ENCODE assay signal across 37 cellular contexts in genomic region chrX:11722304-11722703, GRCh38. TPM values are rescaled to one million over a fixed set of nuclear protein-coding genes. Genes with fewer than 3 reads are reported as not detected.
"Had no signal": no experiment of that assay in that cellular context is flagged by ENCODE, and none has a peak within 500 bp of the region (broad histone marks: within the 10 kb centered on the region; RNA-seq: fewer than 3 reads in every experiment).

No MANE protein-coding gene starts in this region.

- H3K4me3 Mint-ChIP-seq: activated B cell treated with CpG ODN at 0.5 μM for 24 hours; activated CD4-positive, alpha-beta memory T cell treated with anti-CD3 and anti-CD28 coated beads, Interleukin-2, amount 10 ng/mL, durations not matched to agents 7 days and 5 days; activated CD4-positive, alpha-beta T cell treated with anti-CD3 and anti-CD28 coated beads, Interleukin-2, amount 10 ng/mL, durations not matched to agents 24 days and 14 days; activated CD8-positive, alpha-beta memory T cell treated with anti-CD3 and anti-CD28 coated beads, Interleukin-2, amount 10 ng/mL, durations not matched to agents 7 days and 5 days; activated CD8-positive, alpha-beta T cell treated with anti-CD3 and anti-CD28 coated beads, Interleukin-2, amount 10 ng/mL, durations not matched to agents 7 days and 5 days; activated naive CD4-positive, alpha-beta T cell treated with anti-CD3 and anti-CD28 coated beads, Interleukin-2, amount 10 ng/mL, durations not matched to agents 7 days and 5 days; activated naive CD4-positive, alpha-beta T cell treated with anti-CD3 and anti-CD28 coated beads, Interleukin-2, amount 50 U/mL, for 24 hours; activated naive CD8-positive, alpha-beta T cell; activated naive CD8-positive, alpha-beta T cell treated with anti-CD3 and anti-CD28 coated beads, Interleukin-2, amount 10 ng/mL, durations not matched to agents 7 days and 5 days; activated naive CD8-positive, alpha-beta T cell treated with anti-CD3 and anti-CD28 coated beads, Interleukin-2, amount 50 U/mL, for 24 hours; activated T-cell treated with anti-CD3 and anti-CD28 coated beads, Interleukin-2, amount 50 U/mL, for 24 hours; central memory CD8-positive, alpha-beta T cell; T-helper 1 cell treated with Interleukin-12 subunit alpha and Interleukin-12 subunit beta and Interleukin-4 antibody, amounts not matched to agents 30 μg/mL and 1 μg/mL, for 36 hours; T-helper 2 cell treated with Interferon-gamma antibody and Interleukin-4, amounts not matched to agents 5 μg/mL and 100 μg/mL, for 36 hours had no signal

- H3K27me3 ChIP-seq: ascending aorta, body of pancreas, brain microvascular endothelial cell, cardiac muscle cell had no signal

- H3K4me3 ChIP-seq: ascending aorta, body of pancreas, breast epithelium, cardiac muscle cell had no signal

- H3K4me1 Mint-ChIP-seq: activated B cell treated with CpG ODN at 0.5 μM for 24 hours; activated CD4-positive, alpha-beta memory T cell treated with anti-CD3 and anti-CD28 coated beads, Interleukin-2, amount 10 ng/mL, durations not matched to agents 7 days and 5 days; activated CD4-positive, alpha-beta T cell treated with anti-CD3 and anti-CD28 coated beads, Interleukin-2, amount 10 ng/mL, durations not matched to agents 24 days and 14 days; activated CD8-positive, alpha-beta memory T cell treated with anti-CD3 and anti-CD28 coated beads, Interleukin-2, amount 10 ng/mL, durations not matched to agents 7 days and 5 days; activated naive CD4-positive, alpha-beta T cell treated with anti-CD3 and anti-CD28 coated beads, Interleukin-2, amount 10 ng/mL, durations not matched to agents 7 days and 5 days; activated naive CD4-positive, alpha-beta T cell treated with anti-CD3 and anti-CD28 coated beads, Interleukin-2, amount 50 U/mL, for 24 hours; activated naive CD8-positive, alpha-beta T cell treated with anti-CD3 and anti-CD28 coated beads, Interleukin-2, amount 10 ng/mL, durations not matched to agents 7 days and 5 days; activated naive CD8-positive, alpha-beta T cell treated with anti-CD3 and anti-CD28 coated beads, Interleukin-2, amount 50 U/mL, for 24 hours; central memory CD8-positive, alpha-beta T cell had no signal

- H3K36me3 Mint-ChIP-seq: activated CD8-positive, alpha-beta memory T cell treated with anti-CD3 and anti-CD28 coated beads, Interleukin-2, amount 10 ng/mL, durations not matched to agents 7 days and 5 days; activated naive CD4-positive, alpha-beta T cell treated with anti-CD3 and anti-CD28 coated beads, Interleukin-2, amount 10 ng/mL, durations not matched to agents 7 days and 5 days; activated naive CD4-positive, alpha-beta T cell treated with anti-CD3 and anti-CD28 coated beads, Interleukin-2, amount 50 U/mL, for 24 hours; activated naive CD8-positive, alpha-beta T cell; activated naive CD8-positive, alpha-beta T cell treated with anti-CD3 and anti-CD28 coated beads, Interleukin-2, amount 10 ng/mL, durations not matched to agents 7 days and 5 days had no signal

- H3K27ac ChIP-seq: ascending aorta, body of pancreas, brain microvascular endothelial cell, breast epithelium, cardiac muscle cell, VCaP had no signal

- FAIRE-seq: TTC549 had no signal

- ATAC-seq: activated CD8-positive, alpha-beta memory T cell treated with anti-CD3 and anti-CD28 coated beads, Interleukin-2, amount 10 ng/mL, durations not matched to agents 7 days and 5 days; activated CD8-positive, alpha-beta T cell treated with anti-CD3 and anti-CD28 coated beads, Interleukin-2, amount 10 ng/mL, durations not matched to agents 7 days and 5 days; activated naive CD8-positive, alpha-beta T cell treated with anti-CD3 and anti-CD28 coated beads, Interleukin-2, amount 50 U/mL, for 24 hours; body of pancreas had no signal

- H3K27ac Mint-ChIP-seq: activated B cell treated with CpG ODN at 0.5 μM for 24 hours; activated CD4-positive, alpha-beta memory T cell treated with anti-CD3 and anti-CD28 coated beads, Interleukin-2, amount 10 ng/mL, durations not matched to agents 7 days and 5 days; activated CD4-positive, alpha-beta T cell treated with anti-CD3 and anti-CD28 coated beads, Interleukin-2, amount 10 ng/mL, durations not matched to agents 24 days and 14 days; activated CD8-positive, alpha-beta memory T cell treated with anti-CD3 and anti-CD28 coated beads, Interleukin-2, amount 10 ng/mL, durations not matched to agents 7 days and 5 days; activated CD8-positive, alpha-beta T cell treated with anti-CD3 and anti-CD28 coated beads, Interleukin-2, amount 10 ng/mL, durations not matched to agents 7 days and 5 days; activated naive CD4-positive, alpha-beta T cell treated with anti-CD3 and anti-CD28 coated beads, Interleukin-2, amount 10 ng/mL, durations not matched to agents 7 days and 5 days; activated naive CD4-positive, alpha-beta T cell treated with anti-CD3 and anti-CD28 coated beads, Interleukin-2, amount 50 U/mL, for 24 hours; activated naive CD8-positive, alpha-beta T cell; activated naive CD8-positive, alpha-beta T cell treated with anti-CD3 and anti-CD28 coated beads, Interleukin-2, amount 10 ng/mL, durations not matched to agents 7 days and 5 days; activated naive CD8-positive, alpha-beta T cell treated with anti-CD3 and anti-CD28 coated beads, Interleukin-2, amount 50 U/mL, for 24 hours; activated T-cell treated with anti-CD3 and anti-CD28 coated beads, Interleukin-2, amount 50 U/mL, for 24 hours; activated T-helper 2 cell treated with anti-CD3 and anti-CD28 coated beads, Interferon-gamma antibody, Interleukin-2, Interleukin-4, amounts not matched to agents 10 μg/mL and 5 μg/mL and 100 μg/mL, durations not matched to agents 14 hours and 24 hours and 36 hours; T-helper 1 cell treated with Interleukin-12 subunit alpha and Interleukin-12 subunit beta and Interleukin-4 antibody, amounts not matched to agents 30 μg/mL and 1 μg/mL, for 36 hours; T-helper 2 cell treated with Interferon-gamma antibody and Interleukin-4, amounts not matched to agents 5 μg/mL and 100 μg/mL, for 36 hours had no signal

- H3K27me3 Mint-ChIP-seq: activated B cell treated with CpG ODN at 0.5 μM for 24 hours; activated CD4-positive, alpha-beta memory T cell treated with anti-CD3 and anti-CD28 coated beads, Interleukin-2, amount 10 ng/mL, durations not matched to agents 7 days and 5 days; activated CD4-positive, alpha-beta T cell treated with anti-CD3 and anti-CD28 coated beads, Interleukin-2, amount 10 ng/mL, durations not matched to agents 24 days and 14 days; activated CD8-positive, alpha-beta memory T cell treated with anti-CD3 and anti-CD28 coated beads, Interleukin-2, amount 10 ng/mL, durations not matched to agents 7 days and 5 days; activated naive CD4-positive, alpha-beta T cell treated with anti-CD3 and anti-CD28 coated beads, Interleukin-2, amount 10 ng/mL, durations not matched to agents 7 days and 5 days; activated naive CD4-positive, alpha-beta T cell treated with anti-CD3 and anti-CD28 coated beads, Interleukin-2, amount 50 U/mL, for 24 hours; activated naive CD8-positive, alpha-beta T cell; activated naive CD8-positive, alpha-beta T cell treated with anti-CD3 and anti-CD28 coated beads, Interleukin-2, amount 10 ng/mL, durations not matched to agents 7 days and 5 days; activated naive CD8-positive, alpha-beta T cell treated with anti-CD3 and anti-CD28 coated beads, Interleukin-2, amount 50 U/mL, for 24 hours had no signal

- H3K9me3 ChIP-seq: ascending aorta, body of pancreas, breast epithelium had no signal

- DNase-seq: activated B cell treated with CpG ODN at 0.5 μM for 24 hours; activated CD4-positive, alpha-beta memory T cell treated with anti-CD3 and anti-CD28 coated beads, Interleukin-2, amount 10 ng/mL, durations not matched to agents 7 days and 5 days; activated CD4-positive, alpha-beta T cell treated with anti-CD3 and anti-CD28 coated beads for 4 hours; activated CD4-positive, alpha-beta T cell treated with anti-CD3 and anti-CD28 coated beads, Interleukin-2, amount 10 ng/mL, durations not matched to agents 24 days and 14 days; activated CD4-positive, alpha-beta T cell treated with anti-CD3 and anti-CD28 coated beads, Interleukin-2, amount 50 U/mL, for 48 hours; activated CD4-positive, CD25-positive, alpha-beta regulatory T cell treated with anti-CD3 and anti-CD28 coated beads, Interleukin-2, amount 50 U/mL, for 72 hours; activated CD8-positive, alpha-beta memory T cell treated with anti-CD3 and anti-CD28 coated beads for 24 hours; activated CD8-positive, alpha-beta memory T cell treated with anti-CD3 and anti-CD28 coated beads, Interleukin-2, amount 10 ng/mL, durations not matched to agents 7 days and 5 days; activated CD8-positive, alpha-beta memory T cell treated with anti-CD3 and anti-CD28 coated beads, Interleukin-2, amount 50 U/mL, for 48 hours; activated CD8-positive, alpha-beta T cell treated with anti-CD3 and anti-CD28 coated beads, Interleukin-2, amount 10 ng/mL, durations not matched to agents 7 days and 5 days; activated effector memory CD4-positive, alpha-beta T cell treated with Interleukin-2 at 50 U/mL for 16 hours; activated gamma-delta T cell; activated naive CD4-positive, alpha-beta T cell treated with anti-CD3 and anti-CD28 coated beads, Interleukin-2, amount 10 ng/mL, durations not matched to agents 7 days and 5 days; activated naive CD4-positive, alpha-beta T cell treated with Interleukin-2 at 50 U/mL for 16 hours; activated naive CD8-positive, alpha-beta T cell treated with anti-CD3 and anti-CD28 coated beads, Interleukin-2, amount 10 ng/mL, durations not matched to agents 7 days and 5 days; activated naive CD8-positive, alpha-beta T cell treated with anti-CD3 and anti-CD28 coated beads, Interleukin-2, amount 50 U/mL, for 24 hours; activated T-cell treated with anti-CD3 and anti-CD28 coated beads, Interleukin-2, amount 50 U/mL, for 24 hours; activated T-cell treated with anti-CD3 and anti-CD28 coated beads, Interleukin-2, amount 50 U/mL, for 48 hours; amygdala; anterior cingulate cortex; body of pancreas; brain microvascular endothelial cell; caudate nucleus; cerebellar nuclear complex; T-helper 2 cell; T-helper 9 cell had no signal

- H3K36me3 ChIP-seq: ascending aorta, brain microvascular endothelial cell, breast epithelium, cardiac muscle cell had no signal

- H3K4me1 ChIP-seq: ascending aorta, body of pancreas, breast epithelium had no signal

- H3K9me3 Mint-ChIP-seq: activated B cell treated with CpG ODN at 0.5 μM for 24 hours; activated CD4-positive, alpha-beta memory T cell treated with anti-CD3 and anti-CD28 coated beads, Interleukin-2, amount 10 ng/mL, durations not matched to agents 7 days and 5 days; activated CD4-positive, alpha-beta T cell treated with anti-CD3 and anti-CD28 coated beads, Interleukin-2, amount 10 ng/mL, durations not matched to agents 24 days and 14 days; activated naive CD4-positive, alpha-beta T cell treated with anti-CD3 and anti-CD28 coated beads, Interleukin-2, amount 10 ng/mL, durations not matched to agents 7 days and 5 days; activated naive CD4-positive, alpha-beta T cell treated with anti-CD3 and anti-CD28 coated beads, Interleukin-2, amount 50 U/mL, for 24 hours; activated naive CD8-positive, alpha-beta T cell treated with anti-CD3 and anti-CD28 coated beads, Interleukin-2, amount 10 ng/mL, durations not matched to agents 7 days and 5 days; activated naive CD8-positive, alpha-beta T cell treated with anti-CD3 and anti-CD28 coated beads, Interleukin-2, amount 50 U/mL, for 24 hours; activated T-cell treated with anti-CD3 and anti-CD28 coated beads, Interleukin-2, amount 50 U/mL, for 24 hours; activated T-helper 2 cell treated with anti-CD3 and anti-CD28 coated beads, Interferon-gamma antibody, Interleukin-2, Interleukin-4, amounts not matched to agents 10 μg/mL and 5 μg/mL and 100 μg/mL, durations not matched to agents 14 hours and 24 hours and 36 hours; central memory CD8-positive, alpha-beta T cell; T-helper 1 cell treated with Interleukin-12 subunit alpha and Interleukin-12 subunit beta and Interleukin-4 antibody, amounts not matched to agents 30 μg/mL and 1 μg/mL, for 36 hours; T-helper 2 cell treated with Interferon-gamma antibody and Interleukin-4, amounts not matched to agents 5 μg/mL and 100 μg/mL, for 36 hours had no signal

RNA-seq across cellular contexts. Expression of gene ARHGAP6, which starts 56.6 kb away (rescaled TPM):
- total RNA-seq: activated CD4-positive, alpha-beta memory T cell treated with anti-CD3 and anti-CD28 coated beads, Interleukin-2, amount 10 ng/mL, durations not matched to agents 7 days and 5 days; activated CD4-positive, alpha-beta T cell treated with anti-CD3 and anti-CD28 coated beads, Interleukin-2, amount 10 ng/mL, durations not matched to agents 24 days and 14 days; activated CD8-positive, alpha-beta memory T cell treated with anti-CD3 and anti-CD28 coated beads, Interleukin-2, amount 10 ng/mL, durations not matched to agents 7 days and 5 days; activated CD8-positive, alpha-beta T cell treated with anti-CD3 and anti-CD28 coated beads, Interleukin-2, amount 10 ng/mL, durations not matched to agents 7 days and 5 days; activated naive CD8-positive, alpha-beta T cell treated with anti-CD3 and anti-CD28 coated beads, Interleukin-2, amount 10 ng/mL, durations not matched to agents 7 days and 5 days; activated T-helper 2 cell treated with anti-CD3 and anti-CD28 coated beads, Interferon-gamma antibody, Interleukin-2, Interleukin-4, amounts not matched to agents 10 μg/mL and 5 μg/mL and 100 μg/mL, durations not matched to agents 14 hours and 24 hours and 36 hours had no signal
